Comparison of ENCODE assay signal across 13 cellular contexts in genomic region chr2:218501665-218502064, GRCh38.
DNase-seq lines count a peak whose midpoint lies in the region; ATAC-seq and TF ChIP-seq lines count a peak whose summit lies in the region.
"Had no signal": no experiment of that assay in that cellular context is flagged by ENCODE, and none has a peak within 500 bp of the region (broad histone marks: within the 10 kb centered on the region; RNA-seq: fewer than 3 reads in every experiment).

No MANE protein-coding gene starts in this region.

- H3K9me3 Mint-ChIP-seq in activated naive CD4-positive, alpha-beta T cell treated with anti-CD3 and anti-CD28 coated beads, Interleukin-2, amount 50 U/mL, for 24 hours = no peaks in the 10 kb centered on the region
- no peaks in the 10 kb centered on the region for H3K9me3 Mint-ChIP-seq in activated naive CD4-positive, alpha-beta T cell treated with anti-CD3 and anti-CD28 coated beads for 36 hours
- no peaks in the 10 kb centered on the region for H3K9me3 Mint-ChIP-seq in stimulated activated effector memory CD8-positive, alpha-beta T cell treated with anti-CD3 and anti-CD28 coated beads, Interleukin-12 subunit alpha, Interleukin-12 subunit beta, amount 100 ng/mL, for 72 hours

- H3K4me1 Mint-ChIP-seq in activated naive CD4-positive, alpha-beta T cell treated with anti-CD3 and anti-CD28 coated beads, Interleukin-2, amount 50 U/mL, for 24 hours = peaks cover 4% of the 10 kb centered on the region
- H3K4me1 Mint-ChIP-seq in activated naive CD4-positive, alpha-beta T cell treated with anti-CD3 and anti-CD28 coated beads for 36 hours (ENCODE audit: low read depth) = no peaks in the 10 kb centered on the region
- H3K4me1 Mint-ChIP-seq in stimulated activated effector memory CD8-positive, alpha-beta T cell treated with anti-CD3 and anti-CD28 coated beads, Interleukin-12 subunit alpha, Interleukin-12 subunit beta, amount 100 ng/mL, for 72 hours = no peaks in the 10 kb centered on the region

- CTCF ChIA-PET in activated naive CD4-positive, alpha-beta T cell treated with anti-CD3 and anti-CD28 coated beads for 36 hours (lab: Charles Lee) = interaction anchor here (1.1 kb wide), 1 partner anchor 8 kb away, joined by 4 read pairs; no protein-coding TSS in a partner anchor

- no peak for DNase-seq in activated naive CD4-positive, alpha-beta T cell treated with anti-CD3 and anti-CD28 coated beads for 36 hours
- peak; percentile 45 for DNase-seq in dedifferentiated amniotic fluid mesenchymal stem cell (ENCODE audit: extremely low spot score)
- DNase-seq in iris pigment epithelial cell (ENCODE audit: low read depth) = peak; percentile 73
- DNase-seq in stimulated activated effector memory CD8-positive, alpha-beta T cell treated with anti-CD3 and anti-CD28 coated beads, Interleukin-12 subunit alpha, Interleukin-12 subunit beta, amount 100 ng/mL, for 72 hours (ENCODE audit: low spot score in 2 of 2) = no peak
- no peak for DNase-seq in GM10266 (ENCODE audit: extremely low spot score)
- DNase-seq: activated T-cell treated with anti-CD3 and anti-CD28 coated beads, Interleukin-2, amount 50 U/mL, for 48 hours; dorsolateral prefrontal cortex; NCI-H1694; OCI-M1 had no signal

- H3K27ac Mint-ChIP-seq in activated naive CD4-positive, alpha-beta T cell treated with anti-CD3 and anti-CD28 coated beads, Interleukin-2, amount 50 U/mL, for 24 hours = peak overlapping the region; percentile 10
- H3K27ac Mint-ChIP-seq in activated naive CD4-positive, alpha-beta T cell treated with anti-CD3 and anti-CD28 coated beads for 36 hours = no peak overlapping the region
- peak overlapping the region; percentile 26 for H3K27ac Mint-ChIP-seq in stimulated activated effector memory CD8-positive, alpha-beta T cell treated with anti-CD3 and anti-CD28 coated beads, Interleukin-12 subunit alpha, Interleukin-12 subunit beta, amount 100 ng/mL, for 72 hours

- peaks cover 20% of the 10 kb centered on the region for H3K36me3 Mint-ChIP-seq in activated naive CD4-positive, alpha-beta T cell treated with anti-CD3 and anti-CD28 coated beads, Interleukin-2, amount 50 U/mL, for 24 hours
- peaks cover 29% of the 10 kb centered on the region for H3K36me3 Mint-ChIP-seq in activated naive CD4-positive, alpha-beta T cell treated with anti-CD3 and anti-CD28 coated beads for 36 hours (ENCODE audit: low read depth)
- H3K36me3 Mint-ChIP-seq in stimulated activated effector memory CD8-positive, alpha-beta T cell treated with anti-CD3 and anti-CD28 coated beads, Interleukin-12 subunit alpha, Interleukin-12 subunit beta, amount 100 ng/mL, for 72 hours = peaks cover 100% of the 10 kb centered on the region

- no peak for TF ChIP-seq CTCF in GM10266 (IDR thresholded peaks at IDR 0.05; ENCODE audit: control insufficient read depth, insufficient read depth, low read depth, missing control alignments)

- intact Hi-C loops in activated naive CD4-positive, alpha-beta T cell treated with anti-CD3 and anti-CD28 coated beads for 36 hours (cut with micrococcal nuclease) = no loop called here

- H3K4me3 Mint-ChIP-seq in activated naive CD4-positive, alpha-beta T cell treated with anti-CD3 and anti-CD28 coated beads, Interleukin-2, amount 50 U/mL, for 24 hours = no peak overlapping the region
- H3K4me3 Mint-ChIP-seq in activated naive CD4-positive, alpha-beta T cell treated with anti-CD3 and anti-CD28 coated beads for 36 hours = no peak overlapping the region
- no peak overlapping the region for H3K4me3 Mint-ChIP-seq in stimulated activated effector memory CD8-positive, alpha-beta T cell treated with anti-CD3 and anti-CD28 coated beads, Interleukin-12 subunit alpha, Interleukin-12 subunit beta, amount 100 ng/mL, for 72 hours

- no peaks in the 10 kb centered on the region for H3K27me3 Mint-ChIP-seq in activated naive CD4-positive, alpha-beta T cell treated with anti-CD3 and anti-CD28 coated beads, Interleukin-2, amount 50 U/mL, for 24 hours
- no peaks in the 10 kb centered on the region for H3K27me3 Mint-ChIP-seq in activated naive CD4-positive, alpha-beta T cell treated with anti-CD3 and anti-CD28 coated beads for 36 hours (ENCODE audit: low read depth)

- ATAC-seq in stimulated activated effector memory CD8-positive, alpha-beta T cell treated with anti-CD3 and anti-CD28 coated beads, Interleukin-12 subunit alpha, Interleukin-12 subunit beta, amount 100 ng/mL, for 72 hours = no peak
- no peak for ATAC-seq in HG02885 (IDR thresholded peaks at IDR 0.05; ENCODE audit: poor library complexity, unreplicated experiment)
- ATAC-seq in HG02938 (IDR thresholded peaks at IDR 0.05; ENCODE audit: unreplicated experiment) = no peak
- ATAC-seq: A549 had no signal

Comparison
In these comparisons a context has a peak if more than half of its experiments do, and no peak if none do; other contexts are left out.
1. DNase-seq: peak in dedifferentiated amniotic fluid mesenchymal stem cell (single experiment) and iris pigment epithelial cell (single experiment); none in activated naive CD4-positive, alpha-beta T cell treated with anti-CD3 and anti-CD28 coated beads for 36 hours (single experiment), stimulated activated effector memory CD8-positive, alpha-beta T cell treated with anti-CD3 and anti-CD28 coated beads, Interleukin-12 subunit alpha, Interleukin-12 subunit beta, amount 100 ng/mL, for 72 hours (0 of 2) and GM10266 (single experiment).